28 cellular contexts compared by ENCODE assay signal in the genomic region with DNA sequence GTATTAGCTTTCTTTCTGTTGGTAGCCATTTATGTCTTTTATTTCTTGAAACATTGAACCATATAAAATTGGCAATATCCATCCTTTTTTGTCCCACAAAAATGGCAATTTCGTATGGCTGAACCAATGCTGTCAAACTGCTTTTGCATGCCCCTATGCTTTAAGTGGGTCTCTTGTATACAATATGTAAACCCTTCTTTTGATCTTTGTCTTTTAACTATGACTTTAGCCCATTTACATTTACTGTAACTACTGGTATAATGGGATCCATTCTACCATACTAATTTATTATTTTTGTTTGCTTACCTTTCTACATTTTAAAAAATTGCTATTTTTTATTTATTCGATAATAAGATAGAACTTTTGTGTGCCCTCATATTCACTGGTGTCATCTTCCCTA.
"Had no signal": no experiment of that assay in that cellular context is flagged by ENCODE, and none has a peak within 500 bp of the region (broad histone marks: within the 10 kb centered on the region; RNA-seq: fewer than 3 reads in every experiment).

No MANE protein-coding gene starts in this region.

- H3K27me3 ChIP-seq: colonic mucosa, dorsolateral prefrontal cortex, esophagus muscularis mucosa, esophagus squamous epithelium, foreskin keratinocyte, gastrocnemius medialis, gastroesophageal sphincter had no signal

- H3K36me3 ChIP-seq: colonic mucosa, esophagus muscularis mucosa, esophagus squamous epithelium, gastrocnemius medialis, gastroesophageal sphincter, heart left ventricle, heart right ventricle had no signal

- FAIRE-seq: colon, endometrium, endothelial cell of umbilical vein, frontal cortex had no signal

- H3K9me3 ChIP-seq: colonic mucosa, gastrocnemius medialis had no signal

- H3K27ac ChIP-seq: colonic mucosa, coronary artery, dorsolateral prefrontal cortex, epithelial cell of prostate, esophagus muscularis mucosa, esophagus squamous epithelium, foreskin keratinocyte, gastrocnemius medialis, gastroesophageal sphincter, heart left ventricle, heart right ventricle had no signal

- H3K4me3 ChIP-seq: colonic mucosa, coronary artery, dorsolateral prefrontal cortex, esophagus muscularis mucosa, esophagus squamous epithelium, gastrocnemius medialis, gastroesophageal sphincter, heart left ventricle, heart right ventricle had no signal

- H3K4me1 ChIP-seq: colonic mucosa, esophagus muscularis mucosa, esophagus squamous epithelium, foreskin keratinocyte, gastrocnemius medialis, gastroesophageal sphincter, heart right ventricle had no signal

- DNase-seq: colonic mucosa; cortex of kidney; dermis blood vessel endothelial cell; dorsolateral prefrontal cortex; effector CD4-positive, alpha-beta T cell; effector CD8-positive, alpha-beta T cell; effector memory CD4-positive, alpha-beta T cell; effector memory CD8-positive, alpha-beta T cell; endodermal cell; erythroblast; esophagus squamous epithelium; foreskin fibroblast; foreskin keratinocyte; foreskin melanocyte; gastrocnemius medialis; glutamatergic neuron; head of caudate nucleus; heart left ventricle; heart right ventricle had no signal

- ATAC-seq: effector memory CD8-positive, alpha-beta T cell; esophagus mucosa; foreskin keratinocyte; gastrocnemius medialis; gastroesophageal sphincter; heart left ventricle; heart right ventricle had no signal
